Comparison of ENCODE assay signal across 1 cellular context in genomic region chr14:103770902-103771301, GRCh38.
TF ChIP-seq lines count a peak whose summit lies in the region.

No MANE protein-coding gene starts in this region.

TF ChIP-seq in HepG2, 621 proteins besides CTCF, POLR2A, EP300 and RAD21:
- TF ChIP-seq ZFY (CRISPR knock-in tag; IDR thresholded peaks at IDR 0.05), result no peak
- TF ChIP-seq STAG1 (CRISPR knock-in tag; IDR thresholded peaks at IDR 0.05), result peak; percentile 60
